13 cellular contexts compared by ENCODE assay signal in genomic region chr20:36097331-36097730, GRCh38. TPM values are rescaled to one million over a fixed set of nuclear protein-coding genes. Genes with fewer than 3 reads are reported as not detected.
DNase-seq lines count a peak whose midpoint lies in the region; ATAC-seq, FAIRE-seq and TF ChIP-seq lines count a peak whose summit lies in the region.
"Had no signal": no experiment of that assay in that cellular context is flagged by ENCODE, and none has a peak within 500 bp of the region (broad histone marks: within the 10 kb centered on the region; RNA-seq: fewer than 3 reads in every experiment).

No MANE protein-coding gene starts in this region.

- H3K27ac ChIP-seq in C4-2B (peak overlapping the region; percentile 24; the same call in 1 of the 2 replicates), OCI-LY3 (ENCODE audit: low read length) (peak overlapping the region; percentile 86), epithelial cell of prostate (peak overlapping the region; percentile 36), pancreas (peak overlapping the region in 3 of 4 donors; percentile 40 to 87 (median 69))
- H3K27ac ChIP-seq: SJCRH30 had no signal

- H3K79me2 ChIP-seq in OCI-LY3 (ENCODE audit: low read length): no peaks in the 10 kb centered on the region

- TF ChIP-seq CTCF in C4-2B (conservative IDR thresholded peaks at IDR 0.05) (no peak), OCI-LY3 (IDR thresholded peaks at IDR 0.05; ENCODE audit: low read depth, low read length) (no peak), pancreas (IDR thresholded peaks at IDR 0.05) (no peak)

- 60 to 73% methylated on average over 2 of the region's 2 CpGs for WGBS in pancreas, 2 donors

- H3K36me3 ChIP-seq in OCI-LY3 (replicated peaks; ENCODE audit: low read depth, low read length): no peaks in the 10 kb centered on the region
- H3K36me3 ChIP-seq in pancreas: no peaks in the 10 kb centered on the region
- H3K36me3 ChIP-seq: SJCRH30 had no signal

- H4K20me1 ChIP-seq in OCI-LY3 (ENCODE audit: insufficient read depth, low read length): no peaks in the 10 kb centered on the region

- peak overlapping the region; percentile 61 for H2AFZ ChIP-seq in OCI-LY3 (ENCODE audit: low read depth, low read length)

- no peaks in the 10 kb centered on the region for H3K9me3 ChIP-seq in OCI-LY3 (ENCODE audit: insufficient read depth, low read length)
- no peaks in the 10 kb centered on the region for H3K9me3 ChIP-seq in pancreas
- H3K9me3 ChIP-seq: SJCRH30 had no signal

- peak overlapping the region; percentile 57; the same call in 1 of the 2 replicates for H3K9ac ChIP-seq in OCI-LY3 (ENCODE audit: low read length)

- FAIRE-seq in pancreas (lab: Jason Lieb, UNC) (no peak), GM12892 (lab: Jason Lieb, UNC) (no peak)

- intact Hi-C loops in pancreas (cut with DNase I) (no loop called here), posterior cingulate gyrus (cut with DNase I) (no loop called here)

- no peak for ATAC-seq in pancreas
- no peak for ATAC-seq in HG03097 (IDR thresholded peaks at IDR 0.05; ENCODE audit: low FRiP score, unreplicated experiment)
- ATAC-seq: activated naive CD4-positive, alpha-beta T cell treated with anti-CD3 and anti-CD28 coated beads, Interleukin-2, amount 50 U/mL, for 72 hours had no signal

- peak overlapping the region; percentile 66 for H3K4me2 ChIP-seq in OCI-LY3 (ENCODE audit: low read length)

- peaks cover 6% of the 10 kb centered on the region; the same call in 1 of the 2 replicates for H3K27me3 ChIP-seq in OCI-LY3 (ENCODE audit: low read depth, low read length)
- no peaks in the 10 kb centered on the region for H3K27me3 ChIP-seq in pancreas

- H3K4me1 ChIP-seq in OCI-LY3 (ENCODE audit: low read length): peaks cover 67% of the 10 kb centered on the region
- H3K4me1 ChIP-seq in pancreas: peaks cover 24 to 45% (median 32%) of the 10 kb centered on the region in 3 donors

- no peak for TF ChIP-seq POLR2A in GM12892 (IDR thresholded peaks at IDR 0.05; ENCODE audit: low read depth, low read length)

- DNase-seq in epithelial cell of prostate (ENCODE audit: low read depth, low spot score) (no peak), pancreas (no peak), hypothalamus (lab: John Stamatoyannopoulos, UW) (no peak), GM12892 (ENCODE audit: insufficient read length) (no peak), posterior cingulate gyrus (no peak)
- DNase-seq: activated CD4-positive, alpha-beta T cell treated with anti-CD3 and anti-CD28 coated beads for 48 hours; mesenchymal stem cell; NCI-H446 treated with DMSO at 0.1 percent for 48 hours; SJCRH30 had no signal

- H3K4me3 ChIP-seq in OCI-LY3 (ENCODE audit: low read length): peak overlapping the region; percentile 15; the same call in 1 of the 2 replicates
- no peak overlapping the region for H3K4me3 ChIP-seq in pancreas
- H3K4me3 ChIP-seq: SJCRH30 had no signal

RNA-seq across cellular contexts. Expression of gene EPB41L1, which starts 57.2 kb away (rescaled TPM):
- 10 to 100 TPM; 23.4 to 40.5 (median 30.8) TPM for total RNA-seq in pancreas
- 10 to 100 TPM; 17.6 to 31.4 TPM for polyA plus RNA-seq in pancreas
- 0.70 TPM for polyA plus RNA-seq in GM12892 (2012; ENCODE audit: missing spikeins)

Comparison
In these comparisons a context has a peak if more than half of its experiments do, and no peak if none do; other contexts are left out.
1. H3K27ac ChIP-seq: peak in every context shown above with its lines; median percentile 86 in OCI-LY3; 69 in pancreas; 36 in epithelial cell of prostate; 24 in C4-2B.